ENCODE assay signal across 8 cellular contexts in genomic region chr14:20857630-20858261, GRCh38. TPM values are rescaled to one million over a fixed set of nuclear protein-coding genes. Genes with fewer than 3 reads are reported as not detected.
DNase-seq lines count a peak whose midpoint lies in the region; ATAC-seq and TF ChIP-seq lines count a peak whose summit lies in the region.

No MANE protein-coding gene starts in this region.

- no peak overlapping the region for H2AFZ ChIP-seq in OCI-LY7 (ENCODE audit: low read length)

- H3K9me2 ChIP-seq in OCI-LY7 (ENCODE audit: insufficient read depth, low read length): no peaks in the 10 kb centered on the region

- H3K9me3 ChIP-seq in Caco-2 (no peaks in the 10 kb centered on the region), OCI-LY7 (ENCODE audit: low read length) (no peaks in the 10 kb centered on the region), neutrophil (no peaks in the 10 kb centered on the region)

- no peaks in the 10 kb centered on the region for H3K79me2 ChIP-seq in OCI-LY7 (ENCODE audit: insufficient read depth, low read depth, low read length)

- peak; percentile 47 for ATAC-seq in HG03280 (IDR thresholded peaks at IDR 0.05; ENCODE audit: unreplicated experiment)
- ATAC-seq in GM21529 (IDR thresholded peaks at IDR 0.05; ENCODE audit: unreplicated experiment): no peak

- no peak overlapping the region for H3K4me3 ChIP-seq in Caco-2 (ENCODE audit: low read depth, low read length)
- H3K4me3 ChIP-seq in OCI-LY7 (ENCODE audit: low read depth, low read length, poor library complexity, severe bottlenecking): no peak overlapping the region
- no peak overlapping the region for H3K4me3 ChIP-seq in fibroblast of mammary gland (ENCODE audit: control insufficient read depth, low read depth, low read length)
- no peak overlapping the region for H3K4me3 ChIP-seq in neutrophil (ENCODE audit: low read depth in 1 of 2, low read length in 1 of 2)

- CTCF ChIA-PET in Caco-2 (lab: Charles Lee) (interaction anchor here (0.5 to 3.1 kb wide), 23 partner anchors 9 to 649 kb away, joined by 3 to 45 read pairs (median 4); partner anchors contain the start of gene SLC39A2), OCI-LY7 (lab: Charles Lee; ENCODE audit: unreplicated experiment) (interaction anchor here (0.6 kb wide), 1 partner anchor 113 kb away, joined by 7 read pairs; no protein-coding TSS in a partner anchor)

- DNase-seq in Caco-2 (peak; percentile 47 to 74), OCI-LY7 (ENCODE audit: low spot score) (peak; percentile 73), fibroblast of mammary gland (ENCODE audit: low read depth) (peak; percentile 45), substantia nigra (lab: John Stamatoyannopoulos, UW) (peak in 42 of 49 donors; percentile 9 to 82 (median 54))
- DNase-seq in activated T-cell treated with anti-CD3 and anti-CD28 coated beads, Interleukin-2, amount 50 U/mL, for 1 hour: peak; percentile 67

- peaks cover 19% of the 10 kb centered on the region for H3K4me1 Mint-ChIP-seq in Caco-2 (ENCODE audit: low read depth, unreplicated experiment)

- no peak overlapping the region for H3K27ac ChIP-seq in OCI-LY7 (ENCODE audit: low read depth, low read length, poor library complexity, severe bottlenecking)
- no peak overlapping the region for H3K27ac ChIP-seq in neutrophil
- no peak overlapping the region for H3K27ac ChIP-seq in substantia nigra (ENCODE audit: low read depth, low read length, poor library complexity, severe bottlenecking)

- no peak overlapping the region for H3K4me2 ChIP-seq in OCI-LY7 (ENCODE audit: low read length)

- H3K4me1 ChIP-seq in Caco-2: peaks cover 6% of the 10 kb centered on the region
- H3K4me1 ChIP-seq in OCI-LY7 (ENCODE audit: insufficient read depth, low read length, poor library complexity, severe bottlenecking): no peaks in the 10 kb centered on the region
- no peaks in the 10 kb centered on the region for H3K4me1 ChIP-seq in neutrophil (ENCODE audit: control insufficient read depth in 1 of 2, insufficient read depth in 1 of 2, low read depth in 1 of 2, low read length in 1 of 2)

- H3K27ac Mint-ChIP-seq in Caco-2 (ENCODE audit: unreplicated experiment): no peak overlapping the region

- H3K36me3 ChIP-seq in Caco-2 (ENCODE audit: control insufficient read depth, insufficient read depth, low read length) (no peaks in the 10 kb centered on the region), OCI-LY7 (ENCODE audit: insufficient read depth, low read length) (no peaks in the 10 kb centered on the region), neutrophil (no peaks in the 10 kb centered on the region)

- peaks cover 6% of the 10 kb centered on the region for H3K9me3 Mint-ChIP-seq in Caco-2 (ENCODE audit: unreplicated experiment)

- H3K36me3 Mint-ChIP-seq in Caco-2 (ENCODE audit: insufficient read depth, unreplicated experiment): no peaks in the 10 kb centered on the region

- BruUV-seq in Caco-2 (replicated peaks; lab: Mats Ljungman, UMichigan) (no TSS peak), OCI-LY7 (replicated peaks; lab: Mats Ljungman, UMichigan) (no TSS peak)

- TF ChIP-seq CTCF in Caco-2 (IDR thresholded peaks at IDR 0.05; ENCODE audit: insufficient read depth in 1 of 2, low read depth in 1 of 2, low read length in 1 of 2, severe bottlenecking in 1 of 2, unreplicated experiment in 1 of 2): peak; percentile 80 to 82
- peak; percentile 95 for TF ChIP-seq CTCF in OCI-LY7 (conservative IDR thresholded peaks at IDR 0.05; ENCODE audit: low read length)
- TF ChIP-seq CTCF in fibroblast of mammary gland (conservative IDR thresholded peaks at IDR 0.05; ENCODE audit: control insufficient read depth, insufficient read depth, low read depth, low read length): peak; percentile 82
- peak; percentile 90 for TF ChIP-seq CTCF in neutrophil (IDR thresholded peaks at IDR 0.05)

- H3K27me3 Mint-ChIP-seq in Caco-2 (ENCODE audit: insufficient read depth, unreplicated experiment): peaks cover 5% of the 10 kb centered on the region

- peak overlapping the region; percentile 23 for H3K4me3 Mint-ChIP-seq in Caco-2 (ENCODE audit: unreplicated experiment)

- H3K27me3 ChIP-seq in Caco-2 (replicated peaks; ENCODE audit: control insufficient read depth, insufficient read depth, low read length): no peaks in the 10 kb centered on the region
- H3K27me3 ChIP-seq in neutrophil: no peaks in the 10 kb centered on the region

- intact Hi-C loops in Caco-2 (cut with micrococcal nuclease; ENCODE audit: unreplicated experiment): loop anchor here (1.0 to 5.0 kb wide), 4 partner anchors 15 to 183 kb away; no protein-coding TSS in a partner anchor
- intact Hi-C loops in OCI-LY7 (cut with micrococcal nuclease; ENCODE audit: unreplicated experiment): loop anchor here (1.0 kb wide), 2 partner anchors 114 to 247 kb away; no protein-coding TSS in a partner anchor

- no peaks in the 10 kb centered on the region for H4K20me1 ChIP-seq in OCI-LY7 (ENCODE audit: insufficient read depth, low read length)

- POLR2A ChIA-PET in Caco-2 (lab: Charles Lee) (no interaction called here), OCI-LY7 (lab: Charles Lee) (no interaction called here)

RNA-seq across cellular contexts. Expression of gene RNASE3, which starts 33.4 kb away (rescaled TPM):
- total RNA-seq in Caco-2 (2022) (not detected in 2 replicates), OCI-LY7 (2022) (not detected in 2 replicates)
- total RNA-seq in OCI-LY7 (2014; rRNA removed; shearing (Covaris generic)): not detected in 2 replicates

RNA-seq across cellular contexts. Expression of gene RNASE1, which starts 55.1 kb away (rescaled TPM):
- total RNA-seq in Caco-2 (2022) (1.2 and 1.5 TPM in 2 replicates), OCI-LY7 (2022) (not detected in 2 replicates)
- total RNA-seq in OCI-LY7 (2014; rRNA removed; shearing (Covaris generic)): not detected in 2 replicates
